8 cellular contexts compared by ENCODE assay signal in the genomic region with DNA sequence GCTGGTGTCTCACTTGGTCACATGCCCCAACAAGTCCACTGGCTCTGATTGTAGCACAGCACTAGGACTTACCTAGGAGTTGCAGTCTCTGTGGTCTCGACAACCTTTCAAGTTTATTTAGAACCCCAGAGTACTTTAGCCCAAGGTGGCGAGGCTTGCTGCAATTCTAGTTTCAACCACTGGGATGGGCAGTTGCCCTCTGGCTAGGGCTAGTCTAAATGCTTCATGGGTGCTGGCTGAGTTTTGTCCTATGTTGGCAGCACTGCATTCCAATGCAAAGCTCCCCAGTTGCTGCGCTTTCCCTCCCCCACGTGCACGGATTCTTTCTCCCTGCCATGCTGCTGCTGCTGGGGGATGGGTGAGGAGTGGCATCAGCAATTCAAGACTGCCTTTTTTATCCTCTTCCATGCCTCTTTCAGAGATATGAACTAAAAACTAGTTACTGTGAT.
DNase-seq lines count a peak whose midpoint lies in the region; ATAC-seq, FAIRE-seq and TF ChIP-seq lines count a peak whose summit lies in the region.

No MANE protein-coding gene starts in this region.

- DNase-seq in DND-41 (no peak), HTR-8/SVneo (ENCODE audit: insufficient read length, low spot score) (peak; percentile 84), amniotic epithelial cell (ENCODE audit: low read depth) (peak; percentile 87), lower lobe of right lung (no peak), mesenteric fat pad (ENCODE audit: low spot score) (no peak), UCSD-AML1 (lab: John Stamatoyannopoulos, UW; ENCODE audit: unreplicated experiment) (no peak), vagina (ENCODE audit: extremely low spot score in 2 of 2) (no peak), kidney glomerular epithelial cell (lab: John Stamatoyannopoulos, UW) (no peak)

- H3K9me3 ChIP-seq in DND-41 (ENCODE audit: insufficient read depth, low read length, severe bottlenecking) = no peaks in the 10 kb centered on the region
- no peaks in the 10 kb centered on the region for H3K9me3 ChIP-seq in lower lobe of right lung
- no peaks in the 10 kb centered on the region for H3K9me3 ChIP-seq in vagina

- peak; percentile 60 for TF ChIP-seq CTCF in DND-41 (IDR thresholded peaks at IDR 0.05; ENCODE audit: borderline replicate concordance, extremely low read depth, low read length, poor library complexity, severe bottlenecking)
- peak; percentile 31 for TF ChIP-seq CTCF in lower lobe of right lung (IDR thresholded peaks at IDR 0.05)
- TF ChIP-seq CTCF in vagina (IDR thresholded peaks at IDR 0.05) = no peak

- H3K36me3 ChIP-seq in DND-41 (ENCODE audit: insufficient read depth, low read length) = peaks cover 68% of the 10 kb centered on the region
- H3K36me3 ChIP-seq in lower lobe of right lung = peaks cover 8% of the 10 kb centered on the region
- H3K36me3 ChIP-seq in vagina = peaks cover 0 to 13% of the 10 kb centered on the region in 2 donors

- H3K9ac ChIP-seq in DND-41 (ENCODE audit: low read depth, low read length) = no peak overlapping the region

- no peak for TF ChIP-seq POLR2A in vagina (IDR thresholded peaks at IDR 0.05)

- H3K4me1 ChIP-seq in DND-41 (ENCODE audit: insufficient read depth, low read length) (no peaks in the 10 kb centered on the region), lower lobe of right lung (no peaks in the 10 kb centered on the region), vagina (no peaks in the 10 kb centered on the region)

- no peak overlapping the region for H3K27ac ChIP-seq in DND-41 (ENCODE audit: low read length)
- no peak overlapping the region for H3K27ac ChIP-seq in lower lobe of right lung
- H3K27ac ChIP-seq in vagina = no peak overlapping the region

- FAIRE-seq in HTR-8/SVneo (lab: Jason Lieb, UNC) = peak; percentile 99

- intact Hi-C loops in lower lobe of right lung (cut with DNase I) = no loop called here
- intact Hi-C loops in vagina (cut with DNase I) = no loop called here

- H3K4me3 ChIP-seq in DND-41 (ENCODE audit: low read depth in 1 of 2, low read length in 2 of 2) = no peak overlapping the region
- H3K4me3 ChIP-seq in lower lobe of right lung = no peak overlapping the region
- no peak overlapping the region for H3K4me3 ChIP-seq in vagina

- H3K4me2 ChIP-seq in DND-41 (ENCODE audit: insufficient read depth, low read length) = no peak overlapping the region

- no peaks in the 10 kb centered on the region for H3K27me3 ChIP-seq in DND-41 (ENCODE audit: insufficient read depth, low read length, poor library complexity)
- H3K27me3 ChIP-seq in lower lobe of right lung (ENCODE audit: low read depth) = no peaks in the 10 kb centered on the region
- no peaks in the 10 kb centered on the region for H3K27me3 ChIP-seq in vagina

- no peak overlapping the region for H2AFZ ChIP-seq in DND-41 (ENCODE audit: low read depth, low read length)

- no peaks in the 10 kb centered on the region for H3K79me2 ChIP-seq in DND-41 (ENCODE audit: insufficient read depth, low read length)

- no peaks in the 10 kb centered on the region for H4K20me1 ChIP-seq in DND-41 (ENCODE audit: insufficient read depth, low read length)

- ATAC-seq in DND-41 (ENCODE audit: insufficient read depth, low read depth) (peak; percentile 64), lower lobe of right lung (peak; percentile 30 to 74)

Comparison
In these comparisons a context has a peak if more than half of its experiments do, and no peak if none do; other contexts are left out.
1. DNase-seq: peak in HTR-8/SVneo (single experiment) and amniotic epithelial cell (single experiment); none in DND-41 (single experiment), lower lobe of right lung (single experiment), mesenteric fat pad (single experiment), UCSD-AML1 (single experiment), vagina (0 of 2) and kidney glomerular epithelial cell (single experiment).
2. CTCF ChIP-seq: peak in DND-41 (single experiment) and lower lobe of right lung (single experiment); none in vagina (0 of 3).